Comparison of ENCODE assay signal across 15 cellular contexts in the genomic region with DNA sequence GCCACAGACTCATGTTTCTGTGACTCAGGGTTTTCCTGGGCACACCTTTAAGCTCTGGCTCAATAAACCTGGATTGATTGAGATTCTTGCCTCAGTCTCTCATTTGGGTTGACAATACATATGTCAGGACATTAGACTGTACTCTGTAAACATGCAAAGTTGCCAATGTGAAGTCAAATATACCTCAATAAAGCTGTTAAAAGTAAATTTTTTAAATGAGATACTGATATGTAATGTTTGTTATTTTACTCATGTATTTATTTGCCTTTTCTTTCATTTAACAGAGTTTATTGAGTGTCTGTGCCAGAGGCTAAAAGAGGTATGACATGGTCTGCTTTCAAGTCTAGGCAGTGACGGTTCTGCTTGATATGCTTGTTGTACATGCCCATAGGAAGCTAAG.
"Had no signal": no experiment of that assay in that cellular context is flagged by ENCODE, and none has a peak within 500 bp of the region (broad histone marks: within the 10 kb centered on the region; RNA-seq: fewer than 3 reads in every experiment).

No MANE protein-coding gene starts in this region.

- H3K27me3 ChIP-seq: body of pancreas, esophagus muscularis mucosa, foreskin keratinocyte, vagina had no signal

- H3K9me3 Mint-ChIP-seq: activated B cell treated with CpG ODN at 0.5 μM for 24 hours; activated CD4-positive, alpha-beta T cell treated with anti-CD3 and anti-CD28 coated beads, Interleukin-2, amount 10 ng/mL, durations not matched to agents 24 days and 14 days; activated naive CD4-positive, alpha-beta T cell treated with anti-CD3 and anti-CD28 coated beads for 36 hours; immature natural killer cell; naive thymus-derived CD8-positive, alpha-beta T cell had no signal

- H3K9me3 ChIP-seq: body of pancreas, esophagus muscularis mucosa, mucosa of descending colon, vagina had no signal

- H3K4me3 ChIP-seq: body of pancreas, esophagus muscularis mucosa, lung, mucosa of descending colon, vagina had no signal

- ATAC-seq: body of pancreas; foreskin keratinocyte; left cardiac atrium; mucosa of descending colon; naive thymus-derived CD8-positive, alpha-beta T cell; T-helper 17 cell had no signal

- DNase-seq: activated B cell treated with CpG ODN at 0.5 μM for 24 hours; activated CD4-positive, alpha-beta T cell treated with anti-CD3 and anti-CD28 coated beads, Interleukin-2, amount 10 ng/mL, durations not matched to agents 24 days and 14 days; activated naive CD4-positive, alpha-beta T cell treated with anti-CD3 and anti-CD28 coated beads for 36 hours; body of pancreas; dermis blood vessel endothelial cell; foreskin keratinocyte; immature natural killer cell; left cardiac atrium; mucosa of descending colon; naive thymus-derived CD8-positive, alpha-beta T cell; stimulated activated CD4-positive, alpha-beta T cell treated with anti-CD3 and anti-CD28 coated beads, Interleukin-15, amount 100 ng/mL, for 24 hours; T-helper 17 cell had no signal

- H3K27ac ChIP-seq: esophagus muscularis mucosa, foreskin keratinocyte, vagina had no signal

- H3K36me3 ChIP-seq: esophagus muscularis mucosa, vagina had no signal

- H3K27me3 Mint-ChIP-seq: activated B cell treated with CpG ODN at 0.5 μM for 24 hours; activated CD4-positive, alpha-beta T cell treated with anti-CD3 and anti-CD28 coated beads, Interleukin-2, amount 10 ng/mL, durations not matched to agents 24 days and 14 days; naive thymus-derived CD8-positive, alpha-beta T cell; T-helper 17 cell had no signal

- H3K36me3 Mint-ChIP-seq: immature natural killer cell; naive thymus-derived CD8-positive, alpha-beta T cell had no signal

- H3K27ac Mint-ChIP-seq: activated B cell treated with CpG ODN at 0.5 μM for 24 hours; activated CD4-positive, alpha-beta T cell treated with anti-CD3 and anti-CD28 coated beads, Interleukin-2, amount 10 ng/mL, durations not matched to agents 24 days and 14 days; activated naive CD4-positive, alpha-beta T cell treated with anti-CD3 and anti-CD28 coated beads for 36 hours; T-helper 17 cell had no signal

- H3K4me3 Mint-ChIP-seq: activated B cell treated with CpG ODN at 0.5 μM for 24 hours; activated CD4-positive, alpha-beta T cell treated with anti-CD3 and anti-CD28 coated beads, Interleukin-2, amount 10 ng/mL, durations not matched to agents 24 days and 14 days; activated naive CD4-positive, alpha-beta T cell treated with anti-CD3 and anti-CD28 coated beads for 36 hours; naive thymus-derived CD8-positive, alpha-beta T cell; T-helper 17 cell had no signal
